In the genomic region with DNA sequence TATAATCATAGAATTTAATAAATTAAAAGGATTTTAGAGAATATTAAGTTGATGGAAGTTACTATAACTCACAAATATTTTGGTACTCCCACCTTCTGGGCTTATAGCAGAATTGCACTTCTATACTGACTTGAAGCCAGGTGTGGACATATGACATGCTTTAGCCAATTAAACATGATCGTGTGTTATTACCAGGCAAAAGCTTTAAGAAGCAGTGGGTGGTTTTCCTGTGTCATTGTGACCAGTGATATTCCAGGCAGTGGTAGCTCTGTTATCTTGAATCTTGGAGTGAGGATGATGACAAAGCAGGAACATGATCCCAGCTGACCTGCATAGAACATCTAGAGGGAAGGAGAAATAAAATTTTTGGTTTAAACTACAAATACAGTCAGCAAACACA, we compare ENCODE assay signal across 8 cellular contexts.
DNase-seq lines count a peak whose midpoint lies in the region; ATAC-seq and TF ChIP-seq lines count a peak whose summit lies in the region.

No MANE protein-coding gene starts in this region.

- no peaks in the 10 kb centered on the region for H3K27me3 ChIP-seq in OCI-LY1 (ENCODE audit: insufficient read depth, low read length)
- H3K27me3 ChIP-seq in H7 (ENCODE audit: control insufficient read depth, insufficient read depth, low read length), result no peaks in the 10 kb centered on the region
- no peaks in the 10 kb centered on the region for H3K27me3 ChIP-seq in WERI-Rb-1 (ENCODE audit: insufficient read depth, low read depth, severe bottlenecking)

- no peak overlapping the region for H3K9ac ChIP-seq in OCI-LY1 (ENCODE audit: low read length)

- DNase-seq in AG08396 (ENCODE audit: low spot score) (peak; percentile 6), foreskin fibroblast (peak; percentile 6), H7 (no peak), WERI-Rb-1 (no peak)

- no peaks in the 10 kb centered on the region for H3K9me2 ChIP-seq in OCI-LY1 (ENCODE audit: low read depth, low read length)

- H3K27ac ChIP-seq in OCI-LY1 (ENCODE audit: low read depth, low read length, poor library complexity, severe bottlenecking) (peak overlapping the region; percentile 41), WERI-Rb-1 (no peak overlapping the region)

- no peaks in the 10 kb centered on the region for H3K36me3 ChIP-seq in OCI-LY1 (ENCODE audit: insufficient read depth, low read length)
- no peaks in the 10 kb centered on the region for H3K36me3 ChIP-seq in H7 (replicated peaks; ENCODE audit: control insufficient read depth, insufficient read depth, low read length)
- no peaks in the 10 kb centered on the region for H3K36me3 ChIP-seq in WERI-Rb-1

- no peak overlapping the region for H3K4me2 ChIP-seq in OCI-LY1 (ENCODE audit: low read length)

- peaks cover 7% of the 10 kb centered on the region for H3K4me1 ChIP-seq in OCI-LY1 (ENCODE audit: insufficient read depth, low read length, severe bottlenecking)

- no peaks in the 10 kb centered on the region for H3K79me2 ChIP-seq in OCI-LY1 (ENCODE audit: insufficient read depth, low read length)

- TF ChIP-seq CTCF in OCI-LY1 (IDR thresholded peaks at IDR 0.05; ENCODE audit: low read length), result peak; percentile 41
- peak; percentile 27 for TF ChIP-seq CTCF in foreskin fibroblast (IDR thresholded peaks at IDR 0.05; ENCODE audit: low read depth, low read length)
- no peak for TF ChIP-seq CTCF in WERI-Rb-1 (IDR thresholded peaks at IDR 0.05; ENCODE audit: low read depth, low read length)

- no peak overlapping the region for H3K4me3 ChIP-seq in OCI-LY1 (ENCODE audit: low read depth, low read length, poor library complexity, severe bottlenecking)
- H3K4me3 ChIP-seq in foreskin fibroblast (ENCODE audit: low read depth in 1 of 2, low read length in 2 of 2), result no peak overlapping the region
- H3K4me3 ChIP-seq in H7 (ENCODE audit: insufficient read depth, low read depth, low read length), result no peak overlapping the region
- H3K4me3 ChIP-seq in WERI-Rb-1 (ENCODE audit: low read depth, low read length), result no peak overlapping the region

- ATAC-seq in GM18909 (IDR thresholded peaks at IDR 0.05; ENCODE audit: poor library complexity, unreplicated experiment), result peak; percentile 80
- ATAC-seq in HG03460 (IDR thresholded peaks at IDR 0.05; ENCODE audit: unreplicated experiment), result no peak
- ATAC-seq in GM21367 (IDR thresholded peaks at IDR 0.05; ENCODE audit: unreplicated experiment), result no peak

- H3K9me3 ChIP-seq in OCI-LY1 (ENCODE audit: low read length) (0 out of 2 replicates have a peak, but pooled peaks cover 2% of the 10 kb centered on the region), WERI-Rb-1 (ENCODE audit: severe bottlenecking) (no peaks in the 10 kb centered on the region)

- H2AFZ ChIP-seq in OCI-LY1 (ENCODE audit: low read length), result 0 out of 2 replicates have a peak overlapping the region, but pooled peaks have one; percentile 35

- H3F3A ChIP-seq in OCI-LY1 (ENCODE audit: insufficient read depth, low read length), result no peaks in the 10 kb centered on the region

- no peaks in the 10 kb centered on the region for H4K20me1 ChIP-seq in OCI-LY1 (ENCODE audit: insufficient read depth, low read length)

Comparison
In these comparisons a context has a peak if more than half of its experiments do, and no peak if none do; other contexts are left out.
1. DNase-seq: peak in AG08396 (single experiment) and foreskin fibroblast (2 of 2); none in H7 (single experiment) and WERI-Rb-1 (single experiment).